In genomic region chr2:208413931-208414330, GRCh38 we compare ENCODE assay signal across 5 cellular contexts.
"Had no signal": no experiment of that assay in that cellular context is flagged by ENCODE, and none has a peak within 500 bp of the region (broad histone marks: within the 10 kb centered on the region; RNA-seq: fewer than 3 reads in every experiment).

No MANE protein-coding gene starts in this region.

- H3K4me3 ChIP-seq: K562 had no signal

- ATAC-seq: HepG2, K562 had no signal

- DNase-seq: IMR-90, KBM-7, KG1 had no signal
